In genomic region chr11:59761985-59762384, GRCh38 we compare ENCODE assay signal across 21 cellular contexts. TPM values are rescaled to one million over a fixed set of nuclear protein-coding genes. Genes with fewer than 3 reads are reported as not detected.
"Had no signal": no experiment of that assay in that cellular context is flagged by ENCODE, and none has a peak within 500 bp of the region (broad histone marks: within the 10 kb centered on the region; RNA-seq: fewer than 3 reads in every experiment).

No MANE protein-coding gene starts in this region.

- H3K27ac Mint-ChIP-seq: activated CD4-positive, alpha-beta T cell treated with anti-CD3 and anti-CD28 coated beads, Interleukin-2, amount 10 ng/mL, durations not matched to agents 24 days and 14 days; activated CD8-positive, alpha-beta T cell treated with anti-CD3 and anti-CD28 coated beads, Interleukin-2, amount 10 ng/mL, durations not matched to agents 7 days and 5 days; activated naive CD4-positive, alpha-beta T cell treated with anti-CD3 and anti-CD28 coated beads, Interleukin-2, amount 50 U/mL, for 72 hours; activated T-cell treated with anti-CD3 and anti-CD28 coated beads, Interleukin-2, amount 50 U/mL, for 72 hours; neural progenitor cell had no signal

- H3K27ac ChIP-seq: colonic mucosa, esophagus muscularis mucosa, neural progenitor cell, ovary, tibial nerve had no signal

- H3K9me3 Mint-ChIP-seq: activated CD4-positive, alpha-beta T cell treated with anti-CD3 and anti-CD28 coated beads, Interleukin-2, amount 10 ng/mL, durations not matched to agents 24 days and 14 days; activated naive CD4-positive, alpha-beta T cell treated with anti-CD3 and anti-CD28 coated beads, Interleukin-2, amount 50 U/mL, for 72 hours; activated T-cell treated with anti-CD3 and anti-CD28 coated beads, Interleukin-2, amount 50 U/mL, for 72 hours; naive B cell; neural progenitor cell had no signal

- H3K9me3 ChIP-seq: colonic mucosa, esophagus muscularis mucosa, ovary, tibial nerve had no signal

- H3K36me3 Mint-ChIP-seq: activated naive CD4-positive, alpha-beta T cell treated with anti-CD3 and anti-CD28 coated beads, Interleukin-2, amount 50 U/mL, for 72 hours; neural progenitor cell had no signal

- DNase-seq: activated CD4-positive, alpha-beta T cell treated with anti-CD3 and anti-CD28 coated beads, Interleukin-2, amount 10 ng/mL, durations not matched to agents 24 days and 14 days; activated CD4-positive, CD25-positive, alpha-beta regulatory T cell; activated CD8-positive, alpha-beta memory T cell treated with anti-CD3 and anti-CD28 coated beads, Interleukin-2, amount 50 U/mL, for 48 hours; activated CD8-positive, alpha-beta T cell treated with anti-CD3 and anti-CD28 coated beads, Interleukin-2, amount 10 ng/mL, durations not matched to agents 7 days and 5 days; activated gamma-delta T cell; activated T-cell treated with anti-CD3 and anti-CD28 coated beads, Interleukin-2, amount 50 U/mL, for 72 hours; amniotic stem cell; central memory CD4-positive, alpha-beta T cell; colonic mucosa; effector CD4-positive, alpha-beta T cell; naive B cell; ovary; stimulated activated CD4-positive, alpha-beta T cell treated with anti-CD3 and anti-CD28 coated beads, Interleukin-2, amount 100 ng/mL, for 48 hours; stimulated activated naive CD4-positive, alpha-beta T cell treated with Interleukin-2 at 50 U/mL for 16 hours; substantia nigra had no signal

- ATAC-seq: activated CD8-positive, alpha-beta T cell treated with anti-CD3 and anti-CD28 coated beads, Interleukin-2, amount 10 ng/mL, durations not matched to agents 7 days and 5 days; activated naive CD4-positive, alpha-beta T cell treated with anti-CD3 and anti-CD28 coated beads, Interleukin-2, amount 50 U/mL, for 72 hours; activated T-cell treated with anti-CD3 and anti-CD28 coated beads, Interleukin-2, amount 50 U/mL, for 72 hours had no signal

- H3K36me3 ChIP-seq: colonic mucosa, neural progenitor cell, ovary, tibial nerve had no signal

- H3K27me3 ChIP-seq: colonic mucosa, esophagus muscularis mucosa, neural progenitor cell, ovary had no signal

- H3K4me3 ChIP-seq: colonic mucosa, esophagus muscularis mucosa, neural progenitor cell, ovary, tibial nerve had no signal

- H3K27me3 Mint-ChIP-seq: activated CD4-positive, alpha-beta T cell treated with anti-CD3 and anti-CD28 coated beads, Interleukin-2, amount 10 ng/mL, durations not matched to agents 24 days and 14 days; naive B cell had no signal

- H3K4me3 Mint-ChIP-seq: activated CD4-positive, alpha-beta T cell treated with anti-CD3 and anti-CD28 coated beads, Interleukin-2, amount 10 ng/mL, durations not matched to agents 24 days and 14 days; activated CD8-positive, alpha-beta T cell treated with anti-CD3 and anti-CD28 coated beads, Interleukin-2, amount 10 ng/mL, durations not matched to agents 7 days and 5 days; activated T-cell treated with anti-CD3 and anti-CD28 coated beads, Interleukin-2, amount 50 U/mL, for 72 hours; neural progenitor cell had no signal

RNA-seq across cellular contexts. Expression of gene OR10V1, which starts 48.3 kb away (rescaled TPM):
- total RNA-seq: activated CD4-positive, alpha-beta T cell treated with anti-CD3 and anti-CD28 coated beads, Interleukin-2, amount 10 ng/mL, durations not matched to agents 24 days and 14 days; activated CD8-positive, alpha-beta T cell treated with anti-CD3 and anti-CD28 coated beads, Interleukin-2, amount 10 ng/mL, durations not matched to agents 7 days and 5 days; activated naive CD4-positive, alpha-beta T cell treated with anti-CD3 and anti-CD28 coated beads, Interleukin-2, amount 50 U/mL, for 72 hours; activated T-cell treated with anti-CD3 and anti-CD28 coated beads, Interleukin-2, amount 50 U/mL, for 72 hours; colonic mucosa; esophagus muscularis mucosa; lung microvascular endothelial cell; ovary; T-helper 2 cell treated with Interferon-gamma antibody and Interleukin-4, amounts not matched to agents 100 ng/mL and 5 ng/mL, for 36 hours; tibial nerve had no signal
- polyA plus RNA-seq: ovary had no signal
